ENCODE assay signal across 25 cellular contexts in genomic region chr5:122465994-122466393, GRCh38.
"Had no signal": no experiment of that assay in that cellular context is flagged by ENCODE, and none has a peak within 500 bp of the region (broad histone marks: within the 10 kb centered on the region; RNA-seq: fewer than 3 reads in every experiment).

No MANE protein-coding gene starts in this region.

- H3K27ac Mint-ChIP-seq: activated CD4-positive, alpha-beta T cell treated with anti-CD3 and anti-CD28 coated beads, Interleukin-2, amount 10 ng/mL, durations not matched to agents 7 days and 5 days; activated CD8-positive, alpha-beta T cell treated with anti-CD3 and anti-CD28 coated beads for 36 hours; activated naive CD4-positive, alpha-beta T cell treated with anti-CD3 and anti-CD28 coated beads for 36 hours; activated naive CD4-positive, alpha-beta T cell treated with anti-CD3 and anti-CD28 coated beads, Interleukin-2, amount 50 U/mL, for 24 hours; activated naive CD8-positive, alpha-beta T cell treated with anti-CD3 and anti-CD28 coated beads for 36 hours; activated naive CD8-positive, alpha-beta T cell treated with anti-CD3 and anti-CD28 coated beads, Interleukin-2, amount 50 U/mL, for 24 hours; activated T-helper 17 cell treated with anti-CD3 and anti-CD28 coated beads, Interleukin-2, amount 50 U/mL, for 72 hours had no signal

- ATAC-seq: activated CD8-positive, alpha-beta T cell treated with anti-CD3 and anti-CD28 coated beads for 36 hours; activated naive CD8-positive, alpha-beta T cell treated with anti-CD3 and anti-CD28 coated beads, Interleukin-2, amount 50 U/mL, for 24 hours; activated T-cell treated with anti-CD3 and anti-CD28 coated beads, Interleukin-2, amount 50 U/mL, for 4 hours; activated T-helper 17 cell treated with anti-CD3 and anti-CD28 coated beads, Interleukin-2, amount 50 U/mL, for 72 hours; body of pancreas; foreskin keratinocyte; gastroesophageal sphincter; heart right ventricle had no signal

- H3K27me3 Mint-ChIP-seq: activated CD4-positive, alpha-beta T cell treated with anti-CD3 and anti-CD28 coated beads, Interleukin-2, amount 10 ng/mL, durations not matched to agents 7 days and 5 days had no signal

- DNase-seq: activated CD4-positive, alpha-beta T cell treated with anti-CD3 and anti-CD28 coated beads for 1 hour; activated CD4-positive, alpha-beta T cell treated with anti-CD3 and anti-CD28 coated beads for 4 hours; activated CD4-positive, alpha-beta T cell treated with anti-CD3 and anti-CD28 coated beads, Interleukin-2, amount 10 ng/mL, durations not matched to agents 7 days and 5 days; activated CD4-positive, alpha-beta T cell treated with anti-CD3 and anti-CD28 coated beads, Interleukin-2, amount 50 U/mL, for 4 hours; activated CD8-positive, alpha-beta memory T cell treated with anti-CD3 and anti-CD28 coated beads for 24 hours; activated CD8-positive, alpha-beta T cell treated with anti-CD3 and anti-CD28 coated beads for 36 hours; activated effector memory CD4-positive, alpha-beta T cell treated with Interleukin-2 at 50 U/mL for 16 hours; activated naive CD4-positive, alpha-beta T cell treated with anti-CD3 and anti-CD28 coated beads for 36 hours; activated naive CD8-positive, alpha-beta T cell treated with anti-CD3 and anti-CD28 coated beads for 36 hours; activated naive CD8-positive, alpha-beta T cell treated with anti-CD3 and anti-CD28 coated beads, Interleukin-2, amount 50 U/mL, for 24 hours; activated T-cell treated with anti-CD3 and anti-CD28 coated beads, Interleukin-2, amount 50 U/mL, for 4 hours; adrenal gland; amygdala; aorta; body of pancreas; central memory CD4-positive, alpha-beta T cell; cerebellar nuclear complex; colonic mucosa; effector CD8-positive, alpha-beta T cell; foreskin keratinocyte; heart right ventricle; T-helper 2 cell had no signal

- H3K4me3 Mint-ChIP-seq: activated CD4-positive, alpha-beta T cell treated with anti-CD3 and anti-CD28 coated beads, Interleukin-2, amount 10 ng/mL, durations not matched to agents 7 days and 5 days; activated CD8-positive, alpha-beta T cell treated with anti-CD3 and anti-CD28 coated beads for 36 hours; activated naive CD4-positive, alpha-beta T cell treated with anti-CD3 and anti-CD28 coated beads for 36 hours; activated naive CD4-positive, alpha-beta T cell treated with anti-CD3 and anti-CD28 coated beads, Interleukin-2, amount 50 U/mL, for 24 hours; activated naive CD8-positive, alpha-beta T cell treated with anti-CD3 and anti-CD28 coated beads for 36 hours; activated naive CD8-positive, alpha-beta T cell treated with anti-CD3 and anti-CD28 coated beads, Interleukin-2, amount 50 U/mL, for 24 hours; activated T-cell treated with anti-CD3 and anti-CD28 coated beads, Interleukin-2, amount 50 U/mL, for 4 hours; activated T-helper 17 cell treated with anti-CD3 and anti-CD28 coated beads, Interleukin-2, amount 50 U/mL, for 72 hours had no signal

- H3K4me1 Mint-ChIP-seq: activated CD4-positive, alpha-beta T cell treated with anti-CD3 and anti-CD28 coated beads, Interleukin-2, amount 10 ng/mL, durations not matched to agents 7 days and 5 days; activated naive CD4-positive, alpha-beta T cell treated with anti-CD3 and anti-CD28 coated beads, Interleukin-2, amount 50 U/mL, for 24 hours; activated naive CD8-positive, alpha-beta T cell treated with anti-CD3 and anti-CD28 coated beads for 36 hours; activated naive CD8-positive, alpha-beta T cell treated with anti-CD3 and anti-CD28 coated beads, Interleukin-2, amount 50 U/mL, for 24 hours; activated T-helper 17 cell treated with anti-CD3 and anti-CD28 coated beads, Interleukin-2, amount 50 U/mL, for 72 hours had no signal

- H3K36me3 Mint-ChIP-seq: activated naive CD4-positive, alpha-beta T cell treated with anti-CD3 and anti-CD28 coated beads, Interleukin-2, amount 50 U/mL, for 24 hours; activated naive CD8-positive, alpha-beta T cell treated with anti-CD3 and anti-CD28 coated beads for 36 hours had no signal

- H3K9me3 Mint-ChIP-seq: activated CD4-positive, alpha-beta T cell treated with anti-CD3 and anti-CD28 coated beads, Interleukin-2, amount 10 ng/mL, durations not matched to agents 7 days and 5 days; activated CD8-positive, alpha-beta T cell treated with anti-CD3 and anti-CD28 coated beads for 36 hours; activated naive CD4-positive, alpha-beta T cell treated with anti-CD3 and anti-CD28 coated beads for 36 hours; activated naive CD4-positive, alpha-beta T cell treated with anti-CD3 and anti-CD28 coated beads, Interleukin-2, amount 50 U/mL, for 24 hours; activated naive CD8-positive, alpha-beta T cell treated with anti-CD3 and anti-CD28 coated beads for 36 hours; activated naive CD8-positive, alpha-beta T cell treated with anti-CD3 and anti-CD28 coated beads, Interleukin-2, amount 50 U/mL, for 24 hours; activated T-cell treated with anti-CD3 and anti-CD28 coated beads, Interleukin-2, amount 50 U/mL, for 4 hours; activated T-helper 17 cell treated with anti-CD3 and anti-CD28 coated beads, Interleukin-2, amount 50 U/mL, for 72 hours had no signal
